1 cellular context compared by ENCODE assay signal in genomic region chr3:157769378-157769777, GRCh38.
TF ChIP-seq lines count a peak whose summit lies in the region.

No MANE protein-coding gene starts in this region.

TF ChIP-seq in WTC11, 78 proteins besides CTCF, POLR2A, EP300 and RAD21 (continued from another document):
- no peak for TF ChIP-seq ZNF425 (CRISPR knock-in tag; conservative IDR thresholded peaks at IDR 0.05)
